1 cellular context compared by ENCODE assay signal in the genomic region with DNA sequence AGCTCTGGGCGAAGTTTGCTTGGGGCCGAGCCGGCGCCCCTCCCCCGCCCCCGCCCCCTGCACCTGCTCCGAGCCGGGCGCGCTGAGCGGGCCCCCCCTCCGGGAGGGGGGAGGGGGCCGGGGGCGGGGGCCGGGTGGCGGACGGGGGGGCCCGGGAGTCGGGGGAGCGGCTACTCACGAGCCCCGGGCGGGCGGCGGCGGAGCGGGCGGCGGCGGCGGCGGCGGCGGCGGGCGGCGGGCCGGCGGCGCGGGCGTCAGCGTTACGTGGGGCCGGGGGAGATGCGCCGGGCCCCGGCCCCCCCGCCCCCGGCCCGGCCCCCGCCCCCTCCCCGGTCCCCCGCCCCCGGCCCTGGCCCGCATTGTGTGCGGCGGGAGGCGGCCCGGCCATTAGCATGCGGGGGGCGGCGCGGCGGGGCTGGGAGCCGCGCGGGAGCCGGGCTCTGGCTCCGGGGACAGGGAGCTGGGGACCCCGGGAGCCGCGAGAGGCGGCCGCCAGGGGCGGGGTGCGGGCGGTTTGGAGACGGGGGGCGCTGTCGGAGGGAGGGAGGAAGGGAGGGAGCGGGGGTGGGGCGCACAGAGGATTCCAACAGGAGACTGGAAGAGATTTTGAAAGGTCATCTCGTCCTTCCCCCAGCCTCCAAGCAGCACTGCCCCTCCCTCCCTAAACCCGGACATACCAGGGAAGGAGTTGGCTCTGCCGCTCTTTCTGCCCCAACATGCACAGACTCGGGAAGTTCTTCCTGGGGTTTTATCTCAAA.
TF ChIP-seq lines count a peak whose summit lies in the region.

ZNF219 (minus strand) TSS at position 522 of the 758 bp plus-strand sequence. CDS start 5,064 bp downstream, outside the sequence.

TF ChIP-seq in SK-N-SH treated with all-trans-retinoic acid at 6 μM for 48 hours, 23 proteins besides CTCF, POLR2A, EP300 and RAD21 (continued from another document):
- TF ChIP-seq OSR1 (CRISPR knock-in tag; IDR thresholded peaks at IDR 0.05) = no peak
